10 cellular contexts compared by ENCODE assay signal in genomic region chr1:15178571-15179484, GRCh38. TPM values are rescaled to one million over a fixed set of nuclear protein-coding genes. Genes with fewer than 3 reads are reported as not detected.
DNase-seq lines count a peak whose midpoint lies in the region; ATAC-seq and TF ChIP-seq lines count a peak whose summit lies in the region.
"Had no signal": no experiment of that assay in that cellular context is flagged by ENCODE, and none has a peak within 500 bp of the region (broad histone marks: within the 10 kb centered on the region; RNA-seq: fewer than 3 reads in every experiment).

No MANE protein-coding gene starts in this region.

- in situ Hi-C loops in mammary epithelial cell (cut with MboI; ENCODE audit: low sequenced_read_pairs in 2 of 2): no loop called here

- intact Hi-C loops in mammary epithelial cell (cut with micrococcal nuclease): loop anchor here (2.0 kb wide), 1 partner anchor 22 kb away; no protein-coding TSS in a partner anchor
- intact Hi-C loops in lower lobe of right lung (cut with DNase I): no loop called here

- 36% methylated on average over 9 of the region's 9 CpGs for WGBS in mammary epithelial cell (ENCODE audit: low coverage, missing lambda C conversion rate)

- no peaks in the 10 kb centered on the region for H4K20me1 ChIP-seq in mammary epithelial cell (ENCODE audit: insufficient read depth, low read length)

- DNase-seq in AG08396 (ENCODE audit: low spot score) (peak; percentile 85), NCI-H2029 treated with DMSO at 0.1 percent for 48 hours (lab: John Stamatoyannopoulos, UW) (peak; percentile 61), mammary epithelial cell (peak; percentile 97), lower lobe of right lung (no peak)
- no peak for DNase-seq in stimulated activated CD8-positive, alpha-beta memory T cell treated with anti-CD3 and anti-CD28 coated beads, Interleukin-4, amount 100 ng/mL, for 48 hours

- H3K4me1 ChIP-seq in mammary epithelial cell (ENCODE audit: insufficient read depth, low read length) (peaks cover 44% of the 10 kb centered on the region), lower lobe of right lung (peaks cover 30% of the 10 kb centered on the region)
- H3K4me1 ChIP-seq: parathyroid adenoma had no signal

- H3K27me3 ChIP-seq in mammary epithelial cell (ENCODE audit: insufficient read depth, low read length) (no peaks in the 10 kb centered on the region), lower lobe of right lung (ENCODE audit: low read depth) (no peaks in the 10 kb centered on the region)

- H3K4me2 ChIP-seq in mammary epithelial cell (ENCODE audit: insufficient read depth, low read depth, low read length): peak overlapping the region; percentile 29

- ATAC-seq in lower lobe of right lung: peak; percentile 62 to 64
- no peak for ATAC-seq in HG03378 (IDR thresholded peaks at IDR 0.05; ENCODE audit: unreplicated experiment)
- no peak for ATAC-seq in HG03520 (IDR thresholded peaks at IDR 0.05; ENCODE audit: unreplicated experiment)
- ATAC-seq in GM18861 (IDR thresholded peaks at IDR 0.05; ENCODE audit: unreplicated experiment): no peak

- no TSS peak for BruUV-seq in mammary epithelial cell (replicated peaks; lab: Mats Ljungman, UMichigan)

- dilution Hi-C loops in mammary epithelial cell (cut with HindIII; ENCODE audit: low sequenced_read_pairs): no loop called here

- peak overlapping the region; percentile 5 for H2AFZ ChIP-seq in mammary epithelial cell (ENCODE audit: low read depth, low read length)
- H2AFZ ChIP-seq: parathyroid adenoma had no signal

- no peaks in the 10 kb centered on the region for H3K9me3 ChIP-seq in mammary epithelial cell (replicated peaks; ENCODE audit: insufficient read depth, low read length)
- no peaks in the 10 kb centered on the region for H3K9me3 ChIP-seq in lower lobe of right lung

- CTCF ChIA-PET in mammary epithelial cell (lab: Charles Lee; ENCODE audit: low non-redundant PET): no interaction called here

- TF ChIP-seq CTCF in mammary epithelial cell (conservative IDR thresholded peaks at IDR 0.05 in 1 of 2, IDR thresholded peaks at IDR 0.05 in 1 of 2; ENCODE audit: extremely low read depth in 1 of 2, insufficient read depth in 1 of 2, low read depth in 1 of 2, low read length in 2 of 2) (no peak), lower lobe of right lung (IDR thresholded peaks at IDR 0.05) (no peak)

- H3K4me3 ChIP-seq in mammary epithelial cell (replicated peaks in 1 of 3; ENCODE audit: insufficient read depth in 1 of 3, low read depth in 2 of 3, low read length in 3 of 3) (no peak overlapping the region), lower lobe of right lung (no peak overlapping the region)
- H3K4me3 ChIP-seq: SK-N-MC had no signal

- H3K79me2 ChIP-seq in mammary epithelial cell (ENCODE audit: insufficient read depth, low read length): peaks cover 74% of the 10 kb centered on the region
- H3K79me2 ChIP-seq: parathyroid adenoma had no signal

- no peaks in the 10 kb centered on the region for H3K36me3 ChIP-seq in mammary epithelial cell (ENCODE audit: insufficient read depth, low read length)
- H3K36me3 ChIP-seq in lower lobe of right lung: no peaks in the 10 kb centered on the region

- H3K9ac ChIP-seq in mammary epithelial cell (ENCODE audit: insufficient read depth, low read length): peak overlapping the region; percentile 16
- H3K9ac ChIP-seq: parathyroid adenoma had no signal

- peak overlapping the region; percentile 75 for H3K27ac ChIP-seq in mammary epithelial cell (ENCODE audit: insufficient read depth, low read depth, low read length)
- peak overlapping the region; percentile 74 for H3K27ac ChIP-seq in lower lobe of right lung
- H3K27ac ChIP-seq: parathyroid adenoma, SK-N-MC had no signal

RNA-seq across cellular contexts. Expression of gene TMEM51, which starts 25.3 kb away (rescaled TPM):
- total RNA-seq in mammary epithelial cell: 10 to 100 TPM; 15.1 to 16.2 TPM
- polyA plus RNA-seq in mammary epithelial cell: 14.9 TPM
- 4.4 TPM for polyA minus RNA-seq in mammary epithelial cell
- total RNA-seq in lower lobe of right lung: 18.4 TPM

Comparison
In these comparisons a context has a peak if more than half of its experiments do, and no peak if none do; other contexts are left out.
1. DNase-seq: peak in AG08396 (single experiment), NCI-H2029 treated with DMSO at 0.1 percent for 48 hours (single experiment) and mammary epithelial cell (single experiment); none in lower lobe of right lung (single experiment) and stimulated activated CD8-positive, alpha-beta memory T cell treated with anti-CD3 and anti-CD28 coated beads, Interleukin-4, amount 100 ng/mL, for 48 hours (single experiment).
2. ATAC-seq: peak in lower lobe of right lung (2 of 2); none in HG03378 (single experiment), HG03520 (single experiment) and GM18861 (single experiment).